Comparison of ENCODE assay signal across 8 cellular contexts in genomic region chr3:169765281-169765624, GRCh38. TPM values are rescaled to one million over a fixed set of nuclear protein-coding genes. Genes with fewer than 3 reads are reported as not detected.
DNase-seq lines count a peak whose midpoint lies in the region; ATAC-seq and TF ChIP-seq lines count a peak whose summit lies in the region.

No MANE protein-coding gene starts in this region.

- H3K36me3 ChIP-seq in Karpas-422 (ENCODE audit: insufficient read depth, low read length), result no peaks in the 10 kb centered on the region
- H3K36me3 ChIP-seq in colonic mucosa, result no peaks in the 10 kb centered on the region

- H3K27ac Mint-ChIP-seq in natural killer cell, result peak overlapping the region; percentile 90 to 92

- H3K27ac ChIP-seq in Karpas-422 (ENCODE audit: low read length) (peak overlapping the region; percentile 90), colonic mucosa (peak overlapping the region; percentile 90)

- no peaks in the 10 kb centered on the region for H3K9me3 Mint-ChIP-seq in natural killer cell

- peak overlapping the region; percentile 99 for H3K4me2 ChIP-seq in Karpas-422 (ENCODE audit: low read depth, low read length, poor library complexity, severe bottlenecking)

- H2AFZ ChIP-seq in Karpas-422 (ENCODE audit: low read length), result 0 out of 2 replicates have a peak overlapping the region, but pooled peaks have one; percentile 23

- intact Hi-C loops in colonic mucosa (cut with DNase I), result loop anchor here (5.0 kb wide), 1 partner anchor 272 kb away; the partner anchor contains the start of gene GPR160
- intact Hi-C loops in natural killer cell (cut with micrococcal nuclease), result loop anchor here (1.0 to 5.0 kb wide), 3 partner anchors 8 to 272 kb away; partner anchors contain the start of genes GPR160, MYNN and SEC62

- H3K4me3 ChIP-seq in AG09309 (ENCODE audit: control insufficient read depth, low read depth, low read length), result peak overlapping the region; percentile 77
- H3K4me3 ChIP-seq in Karpas-422 (ENCODE audit: low read length), result peak overlapping the region; percentile 87
- peak overlapping the region; percentile 62 for H3K4me3 ChIP-seq in colonic mucosa

- TF ChIP-seq CTCF in AG09309 (IDR thresholded peaks at IDR 0.05; ENCODE audit: control insufficient read depth, insufficient read depth, low read depth, low read length, missing control alignments) (no peak), colonic mucosa (IDR thresholded peaks at IDR 0.05) (no peak), natural killer cell (IDR thresholded peaks at IDR 0.05) (no peak)

- DNase-seq in AG09309 (ENCODE audit: low read depth) (no peak), Karpas-422 (no peak), colonic mucosa (no peak), natural killer cell (no peak)
- DNase-seq in activated CD8-positive, alpha-beta memory T cell treated with anti-CD3 and anti-CD28 coated beads, Interleukin-2, amount 50 U/mL, for 48 hours, result no peak

- ATAC-seq in natural killer cell (no peak), HG02981 (IDR thresholded peaks at IDR 0.05; ENCODE audit: unreplicated experiment) (no peak), HG02642 (IDR thresholded peaks at IDR 0.05; ENCODE audit: poor library complexity, unreplicated experiment) (no peak), GM21526 (IDR thresholded peaks at IDR 0.05; ENCODE audit: low FRiP score, unreplicated experiment) (no peak)

- no peaks in the 10 kb centered on the region for H3K27me3 Mint-ChIP-seq in natural killer cell (ENCODE audit: low read depth in 2 of 2)

- H3K9me2 ChIP-seq in Karpas-422 (replicated peaks; ENCODE audit: insufficient read depth, low read length), result no peaks in the 10 kb centered on the region

- H3K4me1 Mint-ChIP-seq in natural killer cell, result peaks cover 31 to 39% of the 10 kb centered on the region in 2 donors

- H3K36me3 Mint-ChIP-seq in natural killer cell, result no peaks in the 10 kb centered on the region

- H3K79me2 ChIP-seq in Karpas-422 (ENCODE audit: low read length), result no peaks in the 10 kb centered on the region

- H3K4me1 ChIP-seq in Karpas-422 (ENCODE audit: low read length) (peaks cover 23% of the 10 kb centered on the region), colonic mucosa (no peaks in the 10 kb centered on the region)

- H3K27me3 ChIP-seq in Karpas-422 (ENCODE audit: low read length), result no peaks in the 10 kb centered on the region
- H3K27me3 ChIP-seq in colonic mucosa, result no peaks in the 10 kb centered on the region

- H3K9ac ChIP-seq in Karpas-422 (ENCODE audit: low read length), result peak overlapping the region; percentile 81
- H3K9ac ChIP-seq in colonic mucosa (ENCODE audit: low read depth in 2 of 2, low read length in 2 of 2), result peak overlapping the region in 1 of 2 donors; percentile 100

- H3K9me3 ChIP-seq in Karpas-422 (ENCODE audit: low read length) (no peaks in the 10 kb centered on the region), colonic mucosa (no peaks in the 10 kb centered on the region)

- H4K20me1 ChIP-seq in Karpas-422 (ENCODE audit: insufficient read depth, low read depth, low read length), result no peaks in the 10 kb centered on the region

- peak overlapping the region; percentile 84 for H3K4me3 Mint-ChIP-seq in natural killer cell

RNA-seq across cellular contexts. Expression of gene TERC, which starts 0.4 kb away (rescaled TPM):
- 1,199 and 1,851 TPM in 2 replicates for total RNA-seq in Karpas-422 (2014; rRNA removed; shearing (Covaris generic); ENCODE audit: low replicate concordance)
- total RNA-seq in colonic mucosa (1 to 10 TPM; 5.5 to 9.6 TPM), natural killer cell (1 to 10 TPM in 2 of 3 donors, under 1 TPM in 1; 0.92 to 2.7 (median 1.3) TPM)

RNA-seq across cellular contexts. Expression of gene ACTRT3, which starts 4.1 kb away (rescaled TPM):
- total RNA-seq in Karpas-422 (2014; rRNA removed; shearing (Covaris generic); ENCODE audit: low replicate concordance), result 3.6 and 4.2 TPM in 2 replicates
- total RNA-seq in colonic mucosa, result 1 to 10 TPM; 1.2 to 1.6 TPM
- total RNA-seq in natural killer cell, result under 1 TPM in 1 of 3 donors, not detected in 2; 0.68 TPM

RNA-seq across cellular contexts. Expression of gene MYNN, which starts 7.9 kb away (rescaled TPM):
- 18.3 and 22.7 TPM in 2 replicates for total RNA-seq in Karpas-422 (2014; rRNA removed; shearing (Covaris generic); ENCODE audit: low replicate concordance)
- total RNA-seq in colonic mucosa (10 to 100 TPM; 11.1 to 12.9 TPM), natural killer cell (10 to 100 TPM; 19.5 to 29.9 (median 29.2) TPM)

RNA-seq across cellular contexts. Expression of gene LRRIQ4, which starts 47.4 kb away (rescaled TPM):
- total RNA-seq in Karpas-422 (2014; rRNA removed; shearing (Covaris generic); ENCODE audit: low replicate concordance), result 0.07 and 0.22 TPM in 2 replicates
- total RNA-seq in colonic mucosa (not detected), natural killer cell (not detected)

RNA-seq across cellular contexts. Expression of gene LRRC34, which starts 47.5 kb away (rescaled TPM):
- 10.0 and 11.8 TPM in 2 replicates for total RNA-seq in Karpas-422 (2014; rRNA removed; shearing (Covaris generic); ENCODE audit: low replicate concordance)
- total RNA-seq in colonic mucosa, result under 1 TPM; 0.77 to 0.82 TPM
- total RNA-seq in natural killer cell, result 1 to 10 TPM in 1 of 3 donors, under 1 TPM in 2; 0.45 to 1.0 (median 0.48) TPM

Comparison
In these comparisons a context has a peak if more than half of its experiments do, and no peak if none do; other contexts are left out.
1. RNA of gene TERC, which starts 0.4 kb away (total RNA-seq): 1,199 to 1,851 TPM in Karpas-422; 5.5 to 9.6 TPM in colonic mucosa and 0.92 to 2.7 TPM in natural killer cell; every median in the first group is over 100 times any median in the second.
2. Peak in every context shown above with its lines, with median percentiles within 50 percentile points of each other: H3K4me3 ChIP-seq.